ENCODE assay signal across 1 cellular context in genomic region chr16:69329369-69330285, GRCh38.
TF ChIP-seq lines count a peak whose summit lies in the region.

No MANE protein-coding gene starts in this region.

TF ChIP-seq in HEK293, 187 proteins besides CTCF, POLR2A, EP300 and RAD21 (continued from another document and continues in another):
- TF ChIP-seq ZNF23 (tag by site-specific recombination; IDR thresholded peaks at IDR 0.05; ENCODE audit: borderline replicate concordance) (no peak), ZNF214 (tag by site-specific recombination; IDR thresholded peaks at IDR 0.05; ENCODE audit: borderline replicate concordance) (no peak), ZNF670 (tag by site-specific recombination; IDR thresholded peaks at IDR 0.05; ENCODE audit: low read depth) (no peak), HOXC10 (CRISPR knock-in tag; IDR thresholded peaks at IDR 0.05) (no peak), GLIS1 (tag by site-specific recombination; IDR thresholded peaks at IDR 0.05) (peak; percentile 58), KLF17 (tag by site-specific recombination; IDR thresholded peaks at IDR 0.05) (no peak), ZNF639 (tag by site-specific recombination; IDR thresholded peaks at IDR 0.05) (no peak), GLIS2 (tag by site-specific recombination; IDR thresholded peaks at IDR 0.05) (peak; percentile 73), ZBTB10 (tag by site-specific recombination; IDR thresholded peaks at IDR 0.05) (no peak), ZNF558 (tag by site-specific recombination; IDR thresholded peaks at IDR 0.05) (no peak), ZBTB49 (tag by site-specific recombination; IDR thresholded peaks at IDR 0.05; ENCODE audit: low read depth) (no peak), ZNF394 (tag by site-specific recombination; IDR thresholded peaks at IDR 0.05; ENCODE audit: borderline replicate concordance) (no peak), ZNF510 (tag by site-specific recombination; IDR thresholded peaks at IDR 0.05; ENCODE audit: insufficient replicate concordance) (no peak), PATZ1 (tag by site-specific recombination; IDR thresholded peaks at IDR 0.05) (peak; percentile 15; the same call in 1 of the 2 replicates), GLI2 (tag by site-specific recombination; IDR thresholded peaks at IDR 0.05; ENCODE audit: borderline replicate concordance, low read depth) (no peak), ZBTB21 (tag by site-specific recombination; IDR thresholded peaks at IDR 0.05) (no peak), ZSCAN16 (tag by site-specific recombination; IDR thresholded peaks at IDR 0.05) (no peak), ZNF223 (tag by site-specific recombination; IDR thresholded peaks at IDR 0.05) (no peak), HIC1 (tag by site-specific recombination; IDR thresholded peaks at IDR 0.05) (no peak), ZNF335 (tag by site-specific recombination; conservative IDR thresholded peaks at IDR 0.05) (no peak; the same call in 1 of the 2 replicates), ZNF391 (tag by site-specific recombination; IDR thresholded peaks at IDR 0.05; ENCODE audit: borderline replicate concordance, low read depth) (no peak), KLF8 (tag by site-specific recombination; IDR thresholded peaks at IDR 0.05) (no peak), ZNF157 (tag by site-specific recombination; IDR thresholded peaks at IDR 0.05) (no peak), ZNF654 (tag by site-specific recombination; IDR thresholded peaks at IDR 0.05; ENCODE audit: low read depth) (no peak), ZNF239 (tag by site-specific recombination; IDR thresholded peaks at IDR 0.05) (no peak), ZXDB (tag by site-specific recombination; IDR thresholded peaks at IDR 0.05) (0 out of 2 replicates have a peak, but pooled peaks have one; percentile 21), ZNF529 (tag by site-specific recombination; IDR thresholded peaks at IDR 0.05; ENCODE audit: insufficient replicate concordance) (no peak), OSR2 (tag by site-specific recombination; IDR thresholded peaks at IDR 0.05) (no peak), ZNF37A (tag by site-specific recombination; IDR thresholded peaks at IDR 0.05) (no peak), ZNF549 (tag by site-specific recombination; IDR thresholded peaks at IDR 0.05) (no peak), ZNF133 (tag by site-specific recombination; IDR thresholded peaks at IDR 0.05) (no peak), TRIM28 (IDR thresholded peaks at IDR 0.05; ENCODE audit: borderline replicate concordance, low read length) (no peak), ZNF544 (tag by site-specific recombination; IDR thresholded peaks at IDR 0.05) (no peak), KLF16 (tag by site-specific recombination; IDR thresholded peaks at IDR 0.05) (0 out of 2 replicates have a peak, but pooled peaks have one; percentile 21), GLI4 (tag by site-specific recombination; IDR thresholded peaks at IDR 0.05) (no peak), ZBTB26 (tag by site-specific recombination; optimal IDR thresholded peaks at IDR 0.05) (peak; percentile 88), ZSCAN30 (tag by site-specific recombination; IDR thresholded peaks at IDR 0.05) (no peak), ZNF114 (tag by site-specific recombination; IDR thresholded peaks at IDR 0.05) (no peak), ZBTB8A (tag by site-specific recombination; IDR thresholded peaks at IDR 0.05) (no peak), ZBTB11 (tag by site-specific recombination; conservative IDR thresholded peaks at IDR 0.05; ENCODE audit: low read depth) (peak; percentile 30; the same call in 1 of the 2 replicates), ZNF623 (tag by site-specific recombination; IDR thresholded peaks at IDR 0.05) (no peak), ZNF341 (tag by site-specific recombination; IDR thresholded peaks at IDR 0.05; ENCODE audit: low read depth) (peak; percentile 71), KLF9 (tag by site-specific recombination; IDR thresholded peaks at IDR 0.05; ENCODE audit: low read depth) (0 out of 2 replicates have a peak, but pooled peaks have one; percentile 7), ZNF362 (tag by site-specific recombination; IDR thresholded peaks at IDR 0.05) (no peak), BCL11A (tag by site-specific recombination; IDR thresholded peaks at IDR 0.05; ENCODE audit: low read depth) (no peak), ZFP37 (tag by site-specific recombination; IDR thresholded peaks at IDR 0.05) (no peak), SETDB1 (IDR thresholded peaks at IDR 0.05; ENCODE audit: insufficient read length, low read length) (no peak), ZNF248 (tag by site-specific recombination; IDR thresholded peaks at IDR 0.05) (no peak), ZNF266 (tag by site-specific recombination; IDR thresholded peaks at IDR 0.05; ENCODE audit: low read depth) (no peak), ZNF202 (tag by site-specific recombination; IDR thresholded peaks at IDR 0.05; ENCODE audit: borderline replicate concordance) (no peak), ZNF560 (tag by site-specific recombination; IDR thresholded peaks at IDR 0.05; ENCODE audit: borderline replicate concordance) (no peak)
